In genomic region chr14:75986439-75986765, GRCh38 we compare ENCODE assay signal across 9 cellular contexts. TPM values are rescaled to one million over a fixed set of nuclear protein-coding genes. Genes with fewer than 3 reads are reported as not detected.
DNase-seq lines count a peak whose midpoint lies in the region; ATAC-seq, FAIRE-seq and TF ChIP-seq lines count a peak whose summit lies in the region.
"Had no signal": no experiment of that assay in that cellular context is flagged by ENCODE, and none has a peak within 500 bp of the region (broad histone marks: within the 10 kb centered on the region; RNA-seq: fewer than 3 reads in every experiment).

No MANE protein-coding gene starts in this region.

- H3K4me3 Mint-ChIP-seq in CD8-positive, alpha-beta T cell, result peak overlapping the region; percentile 93

- CTCF ChIA-PET in CD8-positive, alpha-beta T cell (lab: Charles Lee), result interaction anchor here (2.1 to 8.9 kb wide), 3 partner anchors 10 to 277 kb away, joined by 4 to 162 read pairs (median 113); no protein-coding TSS in a partner anchor
- CTCF ChIA-PET in OCI-LY7 (lab: Charles Lee; ENCODE audit: unreplicated experiment) (no interaction called here), endothelial cell of umbilical vein (lab: Charles Lee) (interaction anchor here (1.1 to 1.7 kb wide), 5 partner anchors 80 to 277 kb away, joined by 3 to 22 read pairs (median 3); no protein-coding TSS in a partner anchor)

- intact Hi-C loops in CD8-positive, alpha-beta T cell (cut with DNase I, micrococcal nuclease), result loop anchor here (10.0 kb wide), 6 partner anchors 828 to 1902 kb away; partner anchors contain the start of genes ACYP1 (in 1 of the 2), AHSA1 (in 1 of the 2), ALDH6A1 (in 1 of the 2) and ANGEL1 (in 1 of the 2)
- intact Hi-C loops in OCI-LY7 (cut with micrococcal nuclease; ENCODE audit: unreplicated experiment) (no loop called here), endothelial cell of umbilical vein (cut with micrococcal nuclease) (loop anchor here (2.0 to 5.0 kb wide), 3 partner anchors 116 to 366 kb away; partner anchors contain the start of gene GPATCH2L), mucosa of descending colon (cut with DNase I, micrococcal nuclease) (loop anchor here in 1 of 2 donors (10.0 kb wide), 1 partner anchor 282 kb away; no protein-coding TSS in a partner anchor)

- no peak overlapping the region for H3K27ac ChIP-seq in CD8-positive, alpha-beta T cell (ENCODE audit: low read depth, low read length)
- no peak overlapping the region for H3K27ac ChIP-seq in OCI-LY7 (ENCODE audit: low read depth, low read length, poor library complexity, severe bottlenecking)
- peak overlapping the region; percentile 92 for H3K27ac ChIP-seq in endothelial cell of umbilical vein (ENCODE audit: insufficient read depth, low read depth, low read length)
- no peak overlapping the region for H3K27ac ChIP-seq in neutrophil

- H4K20me1 ChIP-seq in OCI-LY7 (ENCODE audit: insufficient read depth, low read length) (no peaks in the 10 kb centered on the region), endothelial cell of umbilical vein (replicated peaks; ENCODE audit: control insufficient read depth, extremely low read depth, insufficient read depth, low read length) (no peaks in the 10 kb centered on the region)

- TF ChIP-seq POLR2A in endothelial cell of umbilical vein (IDR thresholded peaks at IDR 0.05; ENCODE audit: low read depth, low read length), result no peak

- dilution Hi-C loops in endothelial cell of umbilical vein (cut with MboI; ENCODE audit: extremely low pct_ligation_motif_present, low sequenced_read_pairs), result loop anchor here (25.0 kb wide), 1 partner anchor 274 kb away; no protein-coding TSS in a partner anchor

- no peak for DNase-seq in CD8-positive, alpha-beta T cell
- DNase-seq in OCI-LY7 (ENCODE audit: low spot score) (no peak), endothelial cell of umbilical vein (ENCODE audit: low read depth, low spot score) (peak; percentile 81), NCI-H2029 (lab: John Stamatoyannopoulos, UW) (no peak), left lobe of liver (ENCODE audit: low spot score) (no peak), mucosa of descending colon (no peak)
- DNase-seq: NCI-H510A treated with DMSO at 0.1 percent for 48 hours had no signal

- BruUV-seq in OCI-LY7 (replicated peaks; lab: Mats Ljungman, UMichigan) (no TSS peak), endothelial cell of umbilical vein (replicated peaks; lab: Mats Ljungman, UMichigan) (no TSS peak)

- H3K4me3 ChIP-seq in CD8-positive, alpha-beta T cell (ENCODE audit: low read depth, low read length), result peak overlapping the region; percentile 85
- H3K4me3 ChIP-seq in OCI-LY7 (ENCODE audit: low read depth, low read length, poor library complexity, severe bottlenecking), result peak overlapping the region; percentile 95
- peak overlapping the region; percentile 55 to 80 (median 74) for H3K4me3 ChIP-seq in endothelial cell of umbilical vein (replicated peaks in 1 of 3; ENCODE audit: insufficient read depth in 1 of 3, low read depth in 1 of 3, low read length in 3 of 3)
- peak overlapping the region; percentile 76 to 83 for H3K4me3 ChIP-seq in neutrophil (ENCODE audit: low read depth in 1 of 2, low read length in 1 of 2)
- H3K4me3 ChIP-seq in mucosa of descending colon, result no peak overlapping the region

- no peak for ATAC-seq in CD8-positive, alpha-beta T cell
- ATAC-seq in HG03442 (IDR thresholded peaks at IDR 0.05; ENCODE audit: unreplicated experiment) (no peak), left lobe of liver (no peak), mucosa of descending colon (no peak)

- H3K9me1 ChIP-seq in endothelial cell of umbilical vein (replicated peaks; ENCODE audit: control insufficient read depth, extremely low read depth, insufficient read depth, low read length), result no peaks in the 10 kb centered on the region

- H3K27ac Mint-ChIP-seq in CD8-positive, alpha-beta T cell, result peak overlapping the region; percentile 92

- peak overlapping the region; percentile 90 for H3K9ac ChIP-seq in endothelial cell of umbilical vein (replicated peaks; ENCODE audit: extremely low read depth, insufficient read depth, low read length)

- no peaks in the 10 kb centered on the region for H3K9me2 ChIP-seq in OCI-LY7 (ENCODE audit: insufficient read depth, low read length)

- no peaks in the 10 kb centered on the region for H3K36me3 ChIP-seq in CD8-positive, alpha-beta T cell (ENCODE audit: insufficient read depth, low read length)
- no peaks in the 10 kb centered on the region for H3K36me3 ChIP-seq in OCI-LY7 (ENCODE audit: insufficient read depth, low read length)
- H3K36me3 ChIP-seq in endothelial cell of umbilical vein (ENCODE audit: control insufficient read depth in 2 of 2, extremely low read depth in 1 of 2, insufficient read depth in 2 of 2, low read length in 2 of 2), result no peaks in the 10 kb centered on the region
- no peaks in the 10 kb centered on the region for H3K36me3 ChIP-seq in neutrophil
- H3K36me3 ChIP-seq in mucosa of descending colon (ENCODE audit: low read depth), result no peaks in the 10 kb centered on the region

- POLR2A ChIA-PET in CD8-positive, alpha-beta T cell (lab: Charles Lee), result no interaction called here
- POLR2A ChIA-PET in OCI-LY7 (lab: Charles Lee) (interaction anchor here (0.7 to 1.2 kb wide), 3 partner anchors 10 to 1165 kb away, joined by 4 to 6 read pairs (median 6); no protein-coding TSS in a partner anchor), endothelial cell of umbilical vein (lab: Charles Lee) (interaction anchor here (0.6 to 0.7 kb wide), 2 partner anchors 65 to 101 kb away, joined by 3 to 4 read pairs; no protein-coding TSS in a partner anchor)

- peaks cover 25% of the 10 kb centered on the region for H3K4me1 Mint-ChIP-seq in CD8-positive, alpha-beta T cell (ENCODE audit: low read depth)

- H3K4me2 ChIP-seq in OCI-LY7 (ENCODE audit: low read length) (peak overlapping the region; percentile 99), endothelial cell of umbilical vein (ENCODE audit: insufficient read depth, low read length) (peak overlapping the region; percentile 73)

- no peaks in the 10 kb centered on the region for H3K9me3 ChIP-seq in CD8-positive, alpha-beta T cell (ENCODE audit: low read length)
- no peaks in the 10 kb centered on the region for H3K9me3 ChIP-seq in OCI-LY7 (ENCODE audit: low read length)
- H3K9me3 ChIP-seq in endothelial cell of umbilical vein (replicated peaks; ENCODE audit: control insufficient read depth, insufficient read depth, low read length), result no peaks in the 10 kb centered on the region
- no peaks in the 10 kb centered on the region for H3K9me3 ChIP-seq in neutrophil
- no peaks in the 10 kb centered on the region for H3K9me3 ChIP-seq in mucosa of descending colon

- no peaks in the 10 kb centered on the region for H3K9me3 Mint-ChIP-seq in CD8-positive, alpha-beta T cell

- H2AFZ ChIP-seq in OCI-LY7 (ENCODE audit: low read length) (peak overlapping the region; percentile 98; the same call in 1 of the 2 replicates), endothelial cell of umbilical vein (ENCODE audit: low read depth, low read length) (peak overlapping the region; percentile 48)

- no peaks in the 10 kb centered on the region for H3K27me3 ChIP-seq in CD8-positive, alpha-beta T cell (ENCODE audit: insufficient read depth, low read length)
- H3K27me3 ChIP-seq in endothelial cell of umbilical vein (ENCODE audit: control insufficient read depth in 2 of 2, insufficient read depth in 2 of 2, low read length in 2 of 2) (no peaks in the 10 kb centered on the region), neutrophil (peaks cover 67% of the 10 kb centered on the region)

- peak; percentile 78 for FAIRE-seq in endothelial cell of umbilical vein (lab: Jason Lieb, UNC)

- H3K4me1 ChIP-seq in CD8-positive, alpha-beta T cell (ENCODE audit: insufficient read depth, low read length), result peaks cover 14% of the 10 kb centered on the region
- H3K4me1 ChIP-seq in OCI-LY7 (ENCODE audit: insufficient read depth, low read length, poor library complexity, severe bottlenecking) (peaks cover 23% of the 10 kb centered on the region), endothelial cell of umbilical vein (ENCODE audit: control insufficient read depth, extremely low read depth, insufficient read depth, low read length) (peaks cover 47% of the 10 kb centered on the region), neutrophil (ENCODE audit: control insufficient read depth in 1 of 2, insufficient read depth in 1 of 2, low read depth in 1 of 2, low read length in 1 of 2) (peaks cover 22 to 23% of the 10 kb centered on the region in 2 experiments), mucosa of descending colon (ENCODE audit: low read depth) (peaks cover 5% of the 10 kb centered on the region)

- H3K27me3 Mint-ChIP-seq in CD8-positive, alpha-beta T cell (ENCODE audit: low read depth), result no peaks in the 10 kb centered on the region

- H3K79me2 ChIP-seq in OCI-LY7 (ENCODE audit: insufficient read depth, low read depth, low read length) (no peaks in the 10 kb centered on the region), endothelial cell of umbilical vein (ENCODE audit: control insufficient read depth, insufficient read depth, low read length) (no peaks in the 10 kb centered on the region)

- no peak for TF ChIP-seq CTCF in CD8-positive, alpha-beta T cell (IDR thresholded peaks at IDR 0.05)
- no peak for TF ChIP-seq CTCF in OCI-LY7 (conservative IDR thresholded peaks at IDR 0.05; ENCODE audit: low read length)
- TF ChIP-seq CTCF in endothelial cell of umbilical vein (IDR thresholded peaks at IDR 0.05; ENCODE audit: extremely low read depth in 1 of 2, insufficient read depth in 1 of 2, low read depth in 1 of 2, low read length in 2 of 2), result no peak
- TF ChIP-seq CTCF in neutrophil (IDR thresholded peaks at IDR 0.05), result no peak
- TF ChIP-seq CTCF in mucosa of descending colon (IDR thresholded peaks at IDR 0.05), result no peak

- peaks cover 14% of the 10 kb centered on the region for H3K36me3 Mint-ChIP-seq in CD8-positive, alpha-beta T cell

RNA-seq across cellular contexts. Expression of gene IFT43, which starts 0.8 kb away (rescaled TPM):
- 1 to 10 TPM; 9.0 to 10.0 TPM for total RNA-seq in CD8-positive, alpha-beta T cell
- 9.3 and 11.0 TPM in 2 replicates for total RNA-seq in OCI-LY7 (2014; rRNA removed; shearing (Covaris generic))
- total RNA-seq in OCI-LY7 (2022), result 8.7 and 13.6 TPM in 2 replicates
- 22.3 and 26.2 TPM in 2 replicates for total RNA-seq in endothelial cell of umbilical vein
- polyA plus RNA-seq in endothelial cell of umbilical vein, result 36.9 and 39.0 TPM in 2 replicates
- polyA plus RNA-seq in endothelial cell of umbilical vein (2011; cell fraction: cytosol; rRNA removed), result 47.3 and 48.8 TPM in 2 replicates
- 43.4 and 48.9 TPM in 2 replicates for polyA plus RNA-seq in endothelial cell of umbilical vein (2011; cell fraction: nucleus; rRNA removed)
- 29.3 and 33.4 TPM in 2 replicates for polyA plus RNA-seq in endothelial cell of umbilical vein (2012)
- 23.5 and 27.5 TPM in 2 replicates for polyA minus RNA-seq in endothelial cell of umbilical vein
- polyA minus RNA-seq in endothelial cell of umbilical vein (2011; cell fraction: cytosol; rRNA and poly(A)+ RNA removed), result 5.0 TPM
- polyA minus RNA-seq in endothelial cell of umbilical vein (2011; cell fraction: nucleus; rRNA and poly(A)+ RNA removed), result 34.2 and 36.6 TPM in 2 replicates
- 13.7 TPM for total RNA-seq in left lobe of liver
- total RNA-seq in mucosa of descending colon, result 10 to 100 TPM; 27.3 to 64.0 (median 27.5) TPM

RNA-seq across cellular contexts. Expression of gene TGFB3, which starts 4.6 kb away (rescaled TPM):
- total RNA-seq in CD8-positive, alpha-beta T cell, result 1 to 10 TPM; 6.9 TPM
- total RNA-seq in OCI-LY7 (2014; rRNA removed; shearing (Covaris generic)), result 0.75 and 1.1 TPM in 2 replicates
- total RNA-seq in OCI-LY7 (2022) (5.5 and 5.6 TPM in 2 replicates), endothelial cell of umbilical vein (5.4 and 6.0 TPM in 2 replicates), left lobe of liver (5.5 TPM), mucosa of descending colon (10 to 100 TPM in 1 of 3 donors, 1 to 10 TPM in 2; 5.2 to 13.0 (median 5.7) TPM)
- polyA plus RNA-seq in endothelial cell of umbilical vein, result 5.3 and 6.9 TPM in 2 replicates
- 4.1 and 4.4 TPM in 2 replicates for polyA plus RNA-seq in endothelial cell of umbilical vein (2011; cell fraction: cytosol; rRNA removed)
- 16.8 and 17.4 TPM in 2 replicates for polyA plus RNA-seq in endothelial cell of umbilical vein (2011; cell fraction: nucleus; rRNA removed)
- 2.8 and 3.7 TPM in 2 replicates for polyA plus RNA-seq in endothelial cell of umbilical vein (2012)
- 6.9 and 9.3 TPM in 2 replicates for polyA minus RNA-seq in endothelial cell of umbilical vein
- 3.7 TPM for polyA minus RNA-seq in endothelial cell of umbilical vein (2011; cell fraction: cytosol; rRNA and poly(A)+ RNA removed)
- 6.1 and 8.4 TPM in 2 replicates for polyA minus RNA-seq in endothelial cell of umbilical vein (2011; cell fraction: nucleus; rRNA and poly(A)+ RNA removed)
